In genomic region chr7:130838738-130839137, GRCh38 we compare ENCODE assay signal across 13 cellular contexts.
DNase-seq lines count a peak whose midpoint lies in the region; ATAC-seq and TF ChIP-seq lines count a peak whose summit lies in the region.
"Had no signal": no experiment of that assay in that cellular context is flagged by ENCODE, and none has a peak within 500 bp of the region (broad histone marks: within the 10 kb centered on the region; RNA-seq: fewer than 3 reads in every experiment).

No MANE protein-coding gene starts in this region.

- H3K4me1 ChIP-seq in mesendoderm (ENCODE audit: control insufficient read depth, low read depth, low read length), result no peaks in the 10 kb centered on the region

- no peaks in the 10 kb centered on the region for H3K27me3 ChIP-seq in mesendoderm (ENCODE audit: insufficient read depth, low read length, poor library complexity)

- no peaks in the 10 kb centered on the region for H3K79me2 ChIP-seq in mesendoderm (ENCODE audit: control insufficient read depth, insufficient read depth, low read length)

- peak; percentile 50 for ATAC-seq in HG02870 (IDR thresholded peaks at IDR 0.05; ENCODE audit: unreplicated experiment)

- no peak overlapping the region for H3K18ac ChIP-seq in mesendoderm (ENCODE audit: low read length)

- no peak overlapping the region for H3K4me2 ChIP-seq in mesendoderm (ENCODE audit: low read length)

- no peak overlapping the region for H3K23ac ChIP-seq in mesendoderm (ENCODE audit: low read length)

- H3K4me3 ChIP-seq in astrocyte of the cerebellum (ENCODE audit: low read depth, low read length) (no peak overlapping the region), mesendoderm (ENCODE audit: low read length) (no peak overlapping the region)

- no peaks in the 10 kb centered on the region for H3K4me1 Mint-ChIP-seq in neural crest cell

- no peak overlapping the region for H3K27ac ChIP-seq in mesendoderm (ENCODE audit: low read depth, low read length)
- H3K27ac ChIP-seq: VCaP had no signal

- no peaks in the 10 kb centered on the region for H3K36me3 Mint-ChIP-seq in neural crest cell (ENCODE audit: low read depth)

- peak overlapping the region; percentile 53 for H3K27ac Mint-ChIP-seq in neural crest cell (ENCODE audit: unreplicated experiment)

- H2AK5ac ChIP-seq in mesendoderm (ENCODE audit: low read length), result no peak overlapping the region

- TF ChIP-seq CTCF in GM10266 (IDR thresholded peaks at IDR 0.05; ENCODE audit: control insufficient read depth, insufficient read depth, low read depth, missing control alignments), result no peak
- no peak for TF ChIP-seq CTCF in astrocyte of the cerebellum (IDR thresholded peaks at IDR 0.05; ENCODE audit: low read depth, low read length, missing control alignments)
- TF ChIP-seq CTCF in neural crest cell (conservative IDR thresholded peaks at IDR 0.05), result no peak

- DNase-seq in GM10266 (ENCODE audit: extremely low spot score) (peak; percentile 37), astrocyte of the cerebellum (ENCODE audit: low read depth) (peak; percentile 70), neural crest cell (ENCODE audit: low read depth, low spot score) (no peak), UCSD-AML1 (lab: John Stamatoyannopoulos, UW; ENCODE audit: unreplicated experiment) (no peak), NOMO-1 treated with dmso at 0.1 percent for 144 hours (lab: John Stamatoyannopoulos, UW; ENCODE audit: unreplicated experiment) (no peak), mesendoderm (no peak)
- DNase-seq: caudate nucleus; GOT3; islet precursor cell; NCI-H2227 treated with DMSO at 0.1 percent for 48 hours; stimulated activated naive CD4-positive, alpha-beta T cell treated with Interleukin-2 at 50 U/mL for 16 hours had no signal

- no peak overlapping the region for H3K4ac ChIP-seq in mesendoderm (ENCODE audit: low read depth, low read length)

- in situ Hi-C loops in astrocyte of the cerebellum (cut with HindIII; ENCODE audit: low sequenced_read_pairs), result no loop called here

- no peak overlapping the region for H3K56ac ChIP-seq in mesendoderm (ENCODE audit: low read length)

- no peak overlapping the region for H4K5ac ChIP-seq in mesendoderm (ENCODE audit: low read length)

- no peak overlapping the region for H2BK120ac ChIP-seq in mesendoderm (ENCODE audit: low read depth, low read length)

- H4K8ac ChIP-seq in mesendoderm (ENCODE audit: low read depth, low read length), result no peak overlapping the region

- H3K9me3 Mint-ChIP-seq in neural crest cell, result no peaks in the 10 kb centered on the region

- H3K79me1 ChIP-seq in mesendoderm (ENCODE audit: low read length), result no peaks in the 10 kb centered on the region

- H3K9ac ChIP-seq in mesendoderm (ENCODE audit: low read length), result no peak overlapping the region

- peaks cover 22% of the 10 kb centered on the region for H3K27me3 Mint-ChIP-seq in neural crest cell (ENCODE audit: low read depth)

- H3K36me3 ChIP-seq in mesendoderm (ENCODE audit: control insufficient read depth, insufficient read depth, low read length), result no peaks in the 10 kb centered on the region

- H3K4me3 Mint-ChIP-seq in neural crest cell, result no peak overlapping the region

- no peak overlapping the region for H2BK5ac ChIP-seq in mesendoderm (ENCODE audit: low read length)

- no peak overlapping the region for H2BK15ac ChIP-seq in mesendoderm (replicated peaks; ENCODE audit: low read depth)

- no CpG with 5 or more reads among the region's 1 CpG for WGBS in mesendoderm (ENCODE audit: extremely low coverage, insufficient coverage, low lambda C conversion rate)

Comparison
In these comparisons a context has a peak if more than half of its experiments do, and no peak if none do; other contexts are left out.
1. DNase-seq: peak in GM10266 (single experiment) and astrocyte of the cerebellum (single experiment); none in neural crest cell (single experiment), UCSD-AML1 (single experiment), NOMO-1 treated with dmso at 0.1 percent for 144 hours (single experiment) and mesendoderm (single experiment).